ENCODE assay signal across 22 cellular contexts in the genomic region with DNA sequence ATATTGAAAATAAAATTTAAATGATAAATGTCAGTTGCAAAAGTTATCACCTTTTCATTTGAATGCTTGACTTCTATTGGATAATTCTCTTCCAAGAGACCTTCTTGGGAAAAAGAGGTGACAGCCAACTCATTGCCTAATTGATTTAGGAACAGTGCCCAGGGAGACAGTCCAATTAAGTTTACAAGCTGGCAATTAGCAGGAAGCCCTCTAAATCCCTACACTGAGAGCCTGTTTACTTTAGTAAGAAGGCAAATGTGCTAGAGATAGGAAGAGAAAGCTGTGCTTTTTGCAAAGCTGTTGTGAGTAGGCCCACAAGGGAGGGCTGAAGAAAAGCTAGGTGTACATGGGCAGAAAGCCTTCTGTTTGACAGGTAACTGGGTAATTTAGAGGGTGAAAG.
A peak's percentile ranks its signal among the peaks of the same experiment; 100 is the strongest.
DNase-seq lines count a peak whose midpoint lies in the region; ATAC-seq, FAIRE-seq and TF ChIP-seq lines count a peak whose summit lies in the region.
"Had no signal": no experiment of that assay in that cellular context is flagged by ENCODE, and none has a peak within 500 bp of the region (broad histone marks: within the 10 kb centered on the region; RNA-seq: fewer than 3 reads in every experiment).

No MANE protein-coding gene starts in this region.

- no peak for TF ChIP-seq POLR2A in A549 (IDR thresholded peaks at IDR 0.05; ENCODE audit: low read length)

- CTCF ChIA-PET in A549 (lab: Yijun Ruan, JAX): no interaction called here

- no peak overlapping the region for H3K4me3 ChIP-seq in A549
- H3K4me3 ChIP-seq: dorsolateral prefrontal cortex, GM23248, thoracic aorta had no signal

- no peak overlapping the region for H3K27ac ChIP-seq in A549
- H3K27ac ChIP-seq: dorsolateral prefrontal cortex, GM23248, KMS-11, thoracic aorta had no signal

- peak; percentile 28 for FAIRE-seq in A549 (lab: Jason Lieb, UNC)
- FAIRE-seq: endothelial cell of umbilical vein, GM18507 had no signal

- H3K9me3 ChIP-seq in A549: no peaks in the 10 kb centered on the region
- H3K9me3 ChIP-seq: thoracic aorta had no signal

- no peak for TF ChIP-seq EP300 in A549 (IDR thresholded peaks at IDR 0.05)

- TF ChIP-seq CTCF in A549 (IDR thresholded peaks at IDR 0.05): no peak

- no peak for TF ChIP-seq RAD21 in A549 (conservative IDR thresholded peaks at IDR 0.05 in 1 of 2, IDR thresholded peaks at IDR 0.05 in 1 of 2)

- ATAC-seq in A549: no peak
- no peak for ATAC-seq in HG02642 (IDR thresholded peaks at IDR 0.05; ENCODE audit: poor library complexity, unreplicated experiment)
- ATAC-seq: activated CD8-positive, alpha-beta T cell treated with anti-CD3 and anti-CD28 coated beads, Interleukin-2, amount 10 ng/mL, durations not matched to agents 7 days and 5 days; sciatic nerve had no signal

- POLR2A ChIA-PET in A549 (lab: Yijun Ruan, JAX): no interaction called here

- H3K4me2 ChIP-seq in A549: no peak overlapping the region
- H3K4me2 ChIP-seq: KMS-11 had no signal

- H3K4me1 ChIP-seq in A549: no peaks in the 10 kb centered on the region

- DNase-seq in A549 (ENCODE audit: low read depth in 1 of 2, low spot score in 1 of 2) (no peak), DMS153 treated with DMSO at 0.1 percent for 48 hours (lab: John Stamatoyannopoulos, UW; ENCODE audit: unreplicated experiment) (peak; percentile 4), NCI-H1694 (lab: John Stamatoyannopoulos, UW) (peak; percentile 51), NCI-H82 treated with DMSO at 0.1 percent for 48 hours (lab: John Stamatoyannopoulos, UW; ENCODE audit: unreplicated experiment) (peak; percentile 93), foreskin melanocyte (no peak), iPS-NIHi7 (ENCODE audit: extremely low spot score) (no peak)
- no peak for DNase-seq in activated CD8-positive, alpha-beta memory T cell treated with anti-CD3 and anti-CD28 coated beads, Interleukin-2, amount 50 U/mL, for 48 hours
- DNase-seq: activated CD8-positive, alpha-beta T cell treated with anti-CD3 and anti-CD28 coated beads, Interleukin-2, amount 10 ng/mL, durations not matched to agents 7 days and 5 days; activated effector memory CD4-positive, alpha-beta T cell treated with anti-CD3 and anti-CD28 coated beads, Interleukin-2, amount 50 U/mL, for 16 hours; DMS53; dorsolateral prefrontal cortex; GF-D8; GM23248; mammary epithelial cell; posterior cingulate gyrus; stimulated activated naive CD4-positive, alpha-beta T cell treated with Interleukin-2 at 50 U/mL for 16 hours had no signal

TF ChIP-seq in A549, 52 proteins besides CTCF, POLR2A, EP300 and RAD21:
- TF ChIP-seq KDM5A (IDR thresholded peaks at IDR 0.05): no peak
- no peak for TF ChIP-seq HEYL (CRISPR knock-in tag; IDR thresholded peaks at IDR 0.05)

Comparison
In these comparisons a context has a peak if more than half of its experiments do, and no peak if none do; other contexts are left out.
1. DNase-seq: peak in DMS153 treated with DMSO at 0.1 percent for 48 hours (single experiment), NCI-H1694 (single experiment) and NCI-H82 treated with DMSO at 0.1 percent for 48 hours (single experiment); none in A549 (0 of 2), foreskin melanocyte (single experiment), activated CD8-positive, alpha-beta memory T cell treated with anti-CD3 and anti-CD28 coated beads, Interleukin-2, amount 50 U/mL, for 48 hours (single experiment) and iPS-NIHi7 (single experiment).